Comparison of ENCODE assay signal across 16 cellular contexts in the genomic region with DNA sequence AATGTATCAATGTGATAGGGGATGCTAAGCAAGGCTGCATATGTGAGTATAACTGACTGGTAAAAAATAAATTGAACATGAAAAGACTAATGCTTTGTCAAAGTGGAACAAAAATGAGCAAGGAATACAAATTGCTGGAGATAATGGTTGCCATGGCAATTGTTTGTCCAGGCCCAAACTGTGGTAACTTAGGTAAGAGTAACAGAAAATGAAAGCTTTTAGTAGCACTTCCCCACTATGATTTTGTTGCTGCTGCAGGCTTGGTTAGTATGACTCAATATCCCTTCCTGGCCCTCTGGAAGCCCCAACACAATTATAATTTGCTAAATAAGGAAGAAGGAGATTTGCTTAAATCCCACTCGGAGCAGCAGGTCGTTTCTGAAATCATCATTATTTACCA.
DNase-seq lines count a peak whose midpoint lies in the region; TF ChIP-seq lines count a peak whose summit lies in the region.
"Had no signal": no experiment of that assay in that cellular context is flagged by ENCODE, and none has a peak within 500 bp of the region (broad histone marks: within the 10 kb centered on the region; RNA-seq: fewer than 3 reads in every experiment).

No MANE protein-coding gene starts in this region.

- H3K4me1 Mint-ChIP-seq in CD4-positive, alpha-beta memory T cell, result no peaks in the 10 kb centered on the region
- H3K4me1 Mint-ChIP-seq: CD14-positive monocyte; CD8-positive, alpha-beta memory T cell; GM23338 had no signal

- peaks cover 0 to 2% of the 10 kb centered on the region in 2 donors for H3K27me3 Mint-ChIP-seq in CD4-positive, alpha-beta memory T cell

- WGBS in prostate gland, result 83% methylated on average over 2 of the region's 2 CpGs

- no peaks in the 10 kb centered on the region for H3K36me3 Mint-ChIP-seq in CD4-positive, alpha-beta memory T cell
- H3K36me3 Mint-ChIP-seq: CD14-positive monocyte; CD8-positive, alpha-beta memory T cell had no signal

- CTCF ChIA-PET in CD4-positive, alpha-beta memory T cell (lab: Charles Lee; ENCODE audit: partially characterized antibody), result no interaction called here

- H3K4me1 ChIP-seq in CD4-positive, alpha-beta memory T cell (ENCODE audit: insufficient read depth, low read length), result no peaks in the 10 kb centered on the region
- H3K4me1 ChIP-seq in prostate gland (replicated peaks), result no peaks in the 10 kb centered on the region
- H3K4me1 ChIP-seq: Caco-2 had no signal

- no peak for TF ChIP-seq POLR2A in prostate gland (IDR thresholded peaks at IDR 0.05)

- no peak overlapping the region for H3K27ac Mint-ChIP-seq in CD4-positive, alpha-beta memory T cell
- H3K27ac Mint-ChIP-seq: CD14-positive monocyte; CD8-positive, alpha-beta memory T cell; GM23338 had no signal

- H3K9me3 Mint-ChIP-seq in CD4-positive, alpha-beta memory T cell, result peaks cover 0 to 7% (median 4%) of the 10 kb centered on the region in 8 donors

- no peaks in the 10 kb centered on the region for H3K36me3 ChIP-seq in CD4-positive, alpha-beta memory T cell (ENCODE audit: insufficient read depth, low read length)
- no peaks in the 10 kb centered on the region for H3K36me3 ChIP-seq in prostate gland

- no peak overlapping the region for H3K4me3 Mint-ChIP-seq in CD4-positive, alpha-beta memory T cell
- H3K4me3 Mint-ChIP-seq: CD14-positive monocyte; CD8-positive, alpha-beta memory T cell; GM23338 had no signal

- POLR2A ChIA-PET in CD4-positive, alpha-beta memory T cell (lab: Charles Lee; ENCODE audit: partially characterized antibody), result no interaction called here

- DNase-seq in NCI-H146 (lab: John Stamatoyannopoulos, UW) (peak; percentile 34), NCI-H146 treated with DMSO at 0.1 percent for 48 hours (lab: John Stamatoyannopoulos, UW; ENCODE audit: unreplicated experiment) (no peak), M059J (ENCODE audit: low read depth) (peak; percentile 58), OCI-M1 (lab: John Stamatoyannopoulos, UW) (peak; percentile 16), kidney tubule cell (ENCODE audit: low spot score) (peak; percentile 6), prostate gland (ENCODE audit: low spot score) (no peak), HT-29 (ENCODE audit: low spot score) (no peak)
- no peak for DNase-seq in CD4-positive, alpha-beta memory T cell
- DNase-seq: Caco-2; CD8-positive, alpha-beta memory T cell; GF-D8; H7; KBM-7 had no signal

- intact Hi-C loops in CD4-positive, alpha-beta memory T cell (cut with micrococcal nuclease), result no loop called here
- intact Hi-C loops in prostate gland (cut with DNase I), result no loop called here

- no peaks in the 10 kb centered on the region for H3K27me3 ChIP-seq in CD4-positive, alpha-beta memory T cell (ENCODE audit: insufficient read depth, low read length)
- H3K27me3 ChIP-seq in prostate gland (replicated peaks; ENCODE audit: insufficient read depth), result no peaks in the 10 kb centered on the region

- no peaks in the 10 kb centered on the region for H3K9me3 ChIP-seq in CD4-positive, alpha-beta memory T cell (ENCODE audit: control insufficient read depth in 1 of 2, low read length in 2 of 2)
- no peaks in the 10 kb centered on the region for H3K9me3 ChIP-seq in prostate gland
- H3K9me3 ChIP-seq: Caco-2 had no signal

- H3K4me3 ChIP-seq in CD4-positive, alpha-beta memory T cell (ENCODE audit: low read length in 2 of 2), result no peak overlapping the region
- H3K4me3 ChIP-seq in prostate gland, result no peak overlapping the region
- H3K4me3 ChIP-seq: GM23338 had no signal

- TF ChIP-seq CTCF in prostate gland (IDR thresholded peaks at IDR 0.05), result no peak

- H3K27ac ChIP-seq in CD4-positive, alpha-beta memory T cell (ENCODE audit: low read depth, low read length), result no peak overlapping the region
- no peak overlapping the region for H3K27ac ChIP-seq in prostate gland
- H3K27ac ChIP-seq: 22Rv1 had no signal

Comparison
In these comparisons a context has a peak if more than half of its experiments do, and no peak if none do; other contexts are left out.
1. DNase-seq: peak in NCI-H146 (single experiment), M059J (single experiment), OCI-M1 (single experiment) and kidney tubule cell (single experiment); none in NCI-H146 treated with DMSO at 0.1 percent for 48 hours (single experiment), CD4-positive, alpha-beta memory T cell (0 of 5), prostate gland (single experiment) and HT-29 (single experiment).